Comparison of ENCODE assay signal across 8 cellular contexts in genomic region chr10:62050941-62051433, GRCh38.
DNase-seq lines count a peak whose midpoint lies in the region; ATAC-seq and TF ChIP-seq lines count a peak whose summit lies in the region.

No MANE protein-coding gene starts in this region.

- in situ Hi-C loops in KBM-7 (cut with MboI; ENCODE audit: low pct_unique_long_range_greater_than_20kb, low sequenced_read_pairs), result no loop called here

- H3K9me2 ChIP-seq in OCI-LY7 (ENCODE audit: insufficient read depth, low read length), result no peaks in the 10 kb centered on the region

- H3K4me3 ChIP-seq in GM12864 (ENCODE audit: low read depth, low read length) (peak overlapping the region; percentile 63), OCI-LY7 (ENCODE audit: low read depth, low read length, poor library complexity, severe bottlenecking) (peak overlapping the region; percentile 61), heart right ventricle (peak overlapping the region in 9 of 10 donors; percentile 42 to 68 (median 59)), skeletal muscle cell (ENCODE audit: low read depth, low read length) (peak overlapping the region; percentile 85)

- H3K36me3 ChIP-seq in OCI-LY7 (ENCODE audit: insufficient read depth, low read length) (peaks cover 54% of the 10 kb centered on the region), heart right ventricle (peaks cover 0 to 46% (median 14%) of the 10 kb centered on the region in 9 donors)

- H3K27me3 ChIP-seq in heart right ventricle, result no peaks in the 10 kb centered on the region

- peak; percentile 48 to 85 (median 78) for ATAC-seq in heart right ventricle

- H3K79me2 ChIP-seq in OCI-LY7 (ENCODE audit: insufficient read depth, low read depth, low read length), result peaks cover 38% of the 10 kb centered on the region; the same call in 1 of the 2 replicates

- WGBS in heart right ventricle, 2 donors, result 7 to 22% methylated on average over 8 of the region's 8 CpGs

- H2AFZ ChIP-seq in OCI-LY7 (ENCODE audit: low read length), result no peak overlapping the region

- peak; percentile 85 for DNase-seq in GM12864 (ENCODE audit: low read depth)
- DNase-seq in HEK293T (ENCODE audit: extremely low spot score), result no peak
- DNase-seq in OCI-LY7 (ENCODE audit: low spot score), result no peak
- DNase-seq in activated naive CD4-positive, alpha-beta T cell (lab: John Stamatoyannopoulos, UW), result peak; percentile 23 to 54 (median 27)
- DNase-seq in heart right ventricle, result peak; percentile 31 to 83
- DNase-seq in skeletal muscle cell (ENCODE audit: low read depth), result peak; percentile 88
- DNase-seq in KBM-7, result no peak
- no peak for DNase-seq in NCI-H2171 treated with DMSO at 0.1 percent for 48 hours (lab: John Stamatoyannopoulos, UW)

- POLR2A ChIA-PET in HEK293T (lab: Yijun Ruan, JAX), result interaction anchor here (1.1 to 2.0 kb wide), 4 partner anchors 15 to 151 kb away, joined by 3 to 10 read pairs (median 4); partner anchors contain the start of gene ARID5B
- POLR2A ChIA-PET in OCI-LY7 (lab: Charles Lee), result interaction anchor here (0.6 to 15.5 kb wide), 22 partner anchors 7 to 312 kb away, joined by 3 to 277 read pairs (median 8); partner anchors contain the start of gene ARID5B

- peak overlapping the region; percentile 85 for H3K4me2 ChIP-seq in OCI-LY7 (ENCODE audit: low read length)

- no peaks in the 10 kb centered on the region for H4K20me1 ChIP-seq in OCI-LY7 (ENCODE audit: insufficient read depth, low read length)

- no peak overlapping the region for H3K27ac ChIP-seq in OCI-LY7 (ENCODE audit: low read depth, low read length, poor library complexity, severe bottlenecking)
- peak overlapping the region; percentile 88 to 98 (median 94) for H3K27ac ChIP-seq in heart right ventricle

- intact Hi-C loops in OCI-LY7 (cut with micrococcal nuclease; ENCODE audit: unreplicated experiment) (loop anchor here (2.0 kb wide), 1 partner anchor 148 kb away; no protein-coding TSS in a partner anchor), heart right ventricle (cut with DNase I) (loop anchor here in 1 of 10 donors (5.0 kb wide), 1 partner anchor 46 kb away; no protein-coding TSS in a partner anchor)

- H3K9me3 ChIP-seq in OCI-LY7 (ENCODE audit: low read length) (no peaks in the 10 kb centered on the region), heart right ventricle (no peaks in the 10 kb centered on the region)

- CTCF ChIA-PET in HEK293T (lab: Yijun Ruan, JAX) (interaction anchor here (0.7 to 4.5 kb wide), 2 partner anchors 12 to 154 kb away, joined by 3 to 21 read pairs; no protein-coding TSS in a partner anchor), OCI-LY7 (lab: Charles Lee; ENCODE audit: unreplicated experiment) (interaction anchor here (0.6 to 2.3 kb wide), 3 partner anchors 12 to 152 kb away, joined by 3 to 12 read pairs (median 4); no protein-coding TSS in a partner anchor)

- TF ChIP-seq CTCF in GM12864 (IDR thresholded peaks at IDR 0.05; ENCODE audit: low read depth, low read length, missing control alignments), result no peak
- TF ChIP-seq CTCF in OCI-LY7 (conservative IDR thresholded peaks at IDR 0.05; ENCODE audit: low read length), result no peak
- TF ChIP-seq CTCF in heart right ventricle (IDR thresholded peaks at IDR 0.05), result no peak

- H3K4me1 ChIP-seq in OCI-LY7 (ENCODE audit: insufficient read depth, low read length, poor library complexity, severe bottlenecking) (peaks cover 70% of the 10 kb centered on the region), heart right ventricle (peaks cover 16 to 91% (median 77%) of the 10 kb centered on the region in 9 donors)

- no TSS peak for BruUV-seq in OCI-LY7 (replicated peaks; lab: Mats Ljungman, UMichigan)

TF ChIP-seq in HEK293T, 16 proteins besides CTCF, POLR2A, EP300 and RAD21:
- no peak for TF ChIP-seq BHLHE40 (IDR thresholded peaks at IDR 0.05; ENCODE audit: borderline replicate concordance)
- peak; percentile 43; the same call in 1 of the 2 replicates for TF ChIP-seq PKNOX1 (IDR thresholded peaks at IDR 0.05)

Comparison
In these comparisons a context has a peak if more than half of its experiments do, and no peak if none do; other contexts are left out.
1. DNase-seq: peak in GM12864 (single experiment), activated naive CD4-positive, alpha-beta T cell (4 of 4), heart right ventricle (2 of 2) and skeletal muscle cell (single experiment); none in HEK293T (single experiment), OCI-LY7 (single experiment), KBM-7 (single experiment) and NCI-H2171 treated with DMSO at 0.1 percent for 48 hours (single experiment).
2. Peak in every context shown above with its lines, with median percentiles within 50 percentile points of each other: H3K4me3 ChIP-seq.